In the genomic region with DNA sequence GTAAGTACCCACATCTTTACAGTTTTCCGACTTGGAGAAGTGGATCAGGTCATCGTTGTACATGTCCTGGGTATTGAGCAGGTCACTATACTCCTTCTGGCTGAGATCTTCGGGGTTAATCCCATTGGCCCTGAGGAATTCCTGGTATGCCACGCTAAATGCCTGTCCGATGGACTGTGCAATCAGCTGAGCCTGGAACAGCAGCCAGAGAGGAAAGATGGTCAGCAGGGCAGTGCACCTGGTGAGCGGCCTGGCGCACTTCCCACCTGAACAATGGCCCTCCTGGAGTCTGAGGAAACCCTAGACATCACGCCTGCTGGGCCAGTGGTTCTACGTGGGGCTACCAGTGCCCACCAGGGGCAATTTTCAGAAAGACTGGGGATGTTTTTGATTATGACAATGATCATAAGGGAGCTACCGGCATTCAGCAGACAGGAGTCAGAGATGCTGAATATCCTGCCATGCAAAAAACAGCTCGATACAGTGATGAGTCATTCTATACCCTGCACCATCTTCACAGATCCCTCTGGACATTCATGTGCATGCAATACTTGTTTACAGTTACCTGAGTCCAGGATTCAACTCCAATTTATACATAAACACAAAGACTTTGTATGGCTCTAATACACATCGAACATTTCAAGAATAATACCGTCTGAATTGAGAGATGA, we compare ENCODE assay signal across 24 cellular contexts.
A peak's percentile ranks its signal among the peaks of the same experiment; 100 is the strongest.
DNase-seq lines count a peak whose midpoint lies in the region; ATAC-seq and TF ChIP-seq lines count a peak whose summit lies in the region.
"Had no signal": no experiment of that assay in that cellular context is flagged by ENCODE, and none has a peak within 500 bp of the region (broad histone marks: within the 10 kb centered on the region; RNA-seq: fewer than 3 reads in every experiment).

No MANE protein-coding gene starts in this region.

- no peak overlapping the region for H3K4me3 ChIP-seq in choroid plexus epithelial cell (ENCODE audit: low read depth, low read length)
- H3K4me3 ChIP-seq: testis, vagina had no signal

- ATAC-seq in GM19023 (IDR thresholded peaks at IDR 0.05; ENCODE audit: unreplicated experiment), result no peak
- ATAC-seq: left ventricle myocardium superior; SK-N-SH treated with all-trans-retinoic acid at 6 μM for 48 hours; stimulated activated naive B cell treated with anti-CD40 and anti-IgM and Interleukin-4, amounts not matched to agents 10 μg/mL and 1 μg/mL and 100 μg/mL, for 72 hours had no signal

- POLR2A ChIA-PET in HEK293T (lab: Yijun Ruan, JAX), result no interaction called here

- no peak for TF ChIP-seq CTCF in choroid plexus epithelial cell (conservative IDR thresholded peaks at IDR 0.05; ENCODE audit: low read depth, low read length)

- CTCF ChIA-PET in HEK293T (lab: Yijun Ruan, JAX), result no interaction called here

- peak; percentile 27 for DNase-seq in COLO668 (lab: John Stamatoyannopoulos, UW; ENCODE audit: unreplicated experiment)
- peak; percentile 86 for DNase-seq in NCI-H146 (lab: John Stamatoyannopoulos, UW)
- DNase-seq in choroid plexus epithelial cell (ENCODE audit: low read depth), result peak; percentile 8
- peak; percentile 67 for DNase-seq in left kidney (ENCODE audit: low read depth, low spot score)
- no peak for DNase-seq in HEK293T (ENCODE audit: extremely low spot score)
- DNase-seq in NCI-H187 (lab: John Stamatoyannopoulos, UW), result no peak
- DNase-seq in CD1c-positive myeloid dendritic cell (ENCODE audit: extremely low spot score), result no peak
- DNase-seq: activated B cell treated with CpG ODN at 0.5 μM for 24 hours; activated CD4-positive, alpha-beta T cell treated with anti-CD3 and anti-CD28 coated beads, Interleukin-2, amount 50 U/mL, for 4 hours; activated CD8-positive, alpha-beta memory T cell treated with anti-CD3 and anti-CD28 coated beads, Interleukin-2, amount 50 U/mL, for 48 hours; activated naive CD8-positive, alpha-beta T cell treated with anti-CD3 and anti-CD28 coated beads, Interleukin-2, amount 10 ng/mL, durations not matched to agents 7 days and 5 days; brain microvascular endothelial cell; glutamatergic neuron; GOT3; left ventricle myocardium superior; NCI-H1694; NCI-H2171 treated with DMSO at 0.1 percent for 48 hours; NCI-H526 treated with DMSO at 0.1 percent for 48 hours; stimulated activated CD4-positive, alpha-beta T cell treated with anti-CD3 and anti-CD28 coated beads, Interleukin-2, amount 100 ng/mL, for 48 hours; stimulated activated naive B cell treated with anti-CD40 and anti-IgM and Interleukin-4, amounts not matched to agents 10 μg/mL and 1 μg/mL and 100 μg/mL, for 72 hours; testis had no signal

TF ChIP-seq in HEK293T, 16 proteins besides CTCF, POLR2A, EP300 and RAD21:
- TF ChIP-seq BHLHE40 (IDR thresholded peaks at IDR 0.05; ENCODE audit: borderline replicate concordance) (no peak), NFRKB (IDR thresholded peaks at IDR 0.05) (no peak), TARDBP (IDR thresholded peaks at IDR 0.05) (no peak), SUZ12 (IDR thresholded peaks at IDR 0.05) (no peak), ZNF384 (IDR thresholded peaks at IDR 0.05) (no peak), FOXA1 (IDR thresholded peaks at IDR 0.05) (no peak)
- TF ChIP-seq, protein P1, sequence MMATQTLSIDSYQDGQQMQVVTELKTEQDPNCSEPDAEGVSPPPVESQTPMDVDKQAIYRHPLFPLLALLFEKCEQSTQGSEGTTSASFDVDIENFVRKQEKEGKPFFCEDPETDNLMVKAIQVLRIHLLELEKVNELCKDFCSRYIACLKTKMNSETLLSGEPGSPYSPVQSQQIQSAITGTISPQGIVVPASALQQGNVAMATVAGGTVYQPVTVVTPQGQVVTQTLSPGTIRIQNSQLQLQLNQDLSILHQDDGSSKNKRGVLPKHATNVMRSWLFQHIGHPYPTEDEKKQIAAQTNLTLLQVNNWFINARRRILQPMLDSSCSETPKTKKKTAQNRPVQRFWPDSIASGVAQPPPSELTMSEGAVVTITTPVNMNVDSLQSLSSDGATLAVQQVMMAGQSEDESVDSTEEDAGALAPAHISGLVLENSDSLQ (IDR thresholded peaks at IDR 0.05), result no peak

Comparison
In these comparisons a context has a peak if more than half of its experiments do, and no peak if none do; other contexts are left out.
1. DNase-seq: peak in COLO668 (single experiment), NCI-H146 (single experiment), choroid plexus epithelial cell (single experiment) and left kidney (single experiment); none in HEK293T (single experiment), NCI-H187 (0 of 2) and CD1c-positive myeloid dendritic cell (single experiment).